Comparison of ENCODE assay signal across 26 cellular contexts in the genomic region with DNA sequence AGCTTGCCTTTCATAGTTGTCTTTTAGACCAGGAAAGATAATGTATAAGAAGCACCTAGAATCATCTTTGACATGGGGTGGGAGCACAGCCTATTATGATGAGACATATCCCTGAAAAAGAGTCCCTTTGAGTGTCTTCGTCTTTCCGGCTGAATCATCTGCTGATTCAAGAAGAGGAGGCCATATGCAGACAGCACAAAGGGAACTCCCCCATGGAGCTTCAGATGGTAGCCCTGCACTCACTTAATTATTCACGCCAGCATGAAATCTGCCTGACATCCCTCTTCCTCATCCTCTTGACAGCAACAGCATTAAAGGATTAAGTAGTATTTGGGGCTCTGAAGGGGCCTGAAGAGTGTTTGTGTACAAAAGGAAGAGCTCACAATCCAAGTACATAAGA.
"Had no signal": no experiment of that assay in that cellular context is flagged by ENCODE, and none has a peak within 500 bp of the region (broad histone marks: within the 10 kb centered on the region; RNA-seq: fewer than 3 reads in every experiment).

No MANE protein-coding gene starts in this region.

- H3K36me3 Mint-ChIP-seq: activated CD8-positive, alpha-beta memory T cell treated with anti-CD3 and anti-CD28 coated beads, Interleukin-2, amount 10 ng/mL, durations not matched to agents 7 days and 5 days; activated naive CD4-positive, alpha-beta T cell treated with anti-CD3 and anti-CD28 coated beads, Interleukin-2, amount 10 ng/mL, durations not matched to agents 7 days and 5 days; mesothelial cell of epicardium; natural killer cell had no signal

- H3K4me1 Mint-ChIP-seq: activated CD4-positive, alpha-beta T cell treated with anti-CD3 and anti-CD28 coated beads, Interleukin-2, amount 10 ng/mL, durations not matched to agents 7 days and 5 days; activated CD8-positive, alpha-beta memory T cell treated with anti-CD3 and anti-CD28 coated beads, Interleukin-2, amount 10 ng/mL, durations not matched to agents 7 days and 5 days; activated naive CD4-positive, alpha-beta T cell treated with anti-CD3 and anti-CD28 coated beads, Interleukin-2, amount 10 ng/mL, durations not matched to agents 7 days and 5 days; T-helper 17 cell had no signal

- H3K27me3 ChIP-seq: foreskin keratinocyte, left lung, ovary, tibial nerve had no signal

- DNase-seq: activated CD4-positive, alpha-beta T cell treated with anti-CD3 and anti-CD28 coated beads, Interleukin-2, amount 10 ng/mL, durations not matched to agents 7 days and 5 days; activated CD4-positive, CD25-positive, alpha-beta regulatory T cell treated with anti-CD3 and anti-CD28 coated beads, Interleukin-2, amount 50 U/mL, for 72 hours; activated CD8-positive, alpha-beta memory T cell treated with anti-CD3 and anti-CD28 coated beads, Interleukin-2, amount 10 ng/mL, durations not matched to agents 7 days and 5 days; activated CD8-positive, alpha-beta T cell treated with anti-CD3 and anti-CD28 coated beads for 36 hours; activated effector memory CD4-positive, alpha-beta T cell treated with anti-CD3 and anti-CD28 coated beads, Interleukin-2, amount 50 U/mL, for 16 hours; activated naive CD4-positive, alpha-beta T cell treated with anti-CD3 and anti-CD28 coated beads, Interleukin-2, amount 10 ng/mL, durations not matched to agents 7 days and 5 days; activated T-cell treated with anti-CD3 and anti-CD28 coated beads for 4 hours; aorta; dermis blood vessel endothelial cell; effector CD8-positive, alpha-beta T cell; erythroblast; foreskin keratinocyte; hippocampal formation; kidney glomerular epithelial cell; left lung; natural killer cell; ovary; stimulated activated CD4-positive, alpha-beta T cell treated with anti-CD3 and anti-CD28 coated beads, Interleukin-2, amount 100 ng/mL, for 48 hours; stimulated activated CD8-positive, alpha-beta memory T cell treated with anti-CD3 and anti-CD28 coated beads, Interleukin-4, amount 100 ng/mL, for 48 hours; stimulated activated naive CD8-positive, alpha-beta T cell treated with anti-CD3 and anti-CD28 coated beads, Interleukin-15, Interleukin-2, amounts not matched to agents 100 U/mL and 50 U/mL, for 24 hours; T-helper 17 cell had no signal

- H3K36me3 ChIP-seq: left lung, ovary, prostate gland, tibial nerve had no signal

- H3K9me3 ChIP-seq: left lung, ovary, prostate gland, tibial nerve had no signal

- H3K9me3 Mint-ChIP-seq: activated CD4-positive, alpha-beta T cell treated with anti-CD3 and anti-CD28 coated beads, Interleukin-2, amount 10 ng/mL, durations not matched to agents 7 days and 5 days; activated CD8-positive, alpha-beta T cell treated with anti-CD3 and anti-CD28 coated beads for 36 hours; activated naive CD4-positive, alpha-beta T cell treated with anti-CD3 and anti-CD28 coated beads, Interleukin-2, amount 10 ng/mL, durations not matched to agents 7 days and 5 days; mesothelial cell of epicardium; natural killer cell had no signal

- H3K4me3 Mint-ChIP-seq: activated CD4-positive, alpha-beta T cell treated with anti-CD3 and anti-CD28 coated beads, Interleukin-2, amount 10 ng/mL, durations not matched to agents 7 days and 5 days; activated CD8-positive, alpha-beta memory T cell treated with anti-CD3 and anti-CD28 coated beads, Interleukin-2, amount 10 ng/mL, durations not matched to agents 7 days and 5 days; activated CD8-positive, alpha-beta T cell treated with anti-CD3 and anti-CD28 coated beads for 36 hours; activated naive CD4-positive, alpha-beta T cell treated with anti-CD3 and anti-CD28 coated beads, Interleukin-2, amount 10 ng/mL, durations not matched to agents 7 days and 5 days; brain; mesothelial cell of epicardium; natural killer cell; T-helper 17 cell had no signal

- H3K27ac ChIP-seq: foreskin keratinocyte, ovary, prostate gland, tibial nerve had no signal

- H3K4me3 ChIP-seq: left lung, lung, ovary, prostate gland, tibial nerve had no signal

- H3K4me1 ChIP-seq: foreskin keratinocyte, prostate gland had no signal

- ATAC-seq: activated CD8-positive, alpha-beta memory T cell treated with anti-CD3 and anti-CD28 coated beads, Interleukin-2, amount 10 ng/mL, durations not matched to agents 7 days and 5 days; activated CD8-positive, alpha-beta T cell treated with anti-CD3 and anti-CD28 coated beads for 36 hours; foreskin keratinocyte; natural killer cell; T-helper 17 cell had no signal

- H3K27ac Mint-ChIP-seq: activated CD4-positive, alpha-beta T cell treated with anti-CD3 and anti-CD28 coated beads, Interleukin-2, amount 10 ng/mL, durations not matched to agents 7 days and 5 days; activated CD8-positive, alpha-beta memory T cell treated with anti-CD3 and anti-CD28 coated beads, Interleukin-2, amount 10 ng/mL, durations not matched to agents 7 days and 5 days; activated CD8-positive, alpha-beta T cell treated with anti-CD3 and anti-CD28 coated beads for 36 hours; activated naive CD4-positive, alpha-beta T cell treated with anti-CD3 and anti-CD28 coated beads, Interleukin-2, amount 10 ng/mL, durations not matched to agents 7 days and 5 days; mesothelial cell of epicardium; natural killer cell; T-helper 17 cell had no signal
